ENCODE assay signal across 11 cellular contexts in the genomic region with DNA sequence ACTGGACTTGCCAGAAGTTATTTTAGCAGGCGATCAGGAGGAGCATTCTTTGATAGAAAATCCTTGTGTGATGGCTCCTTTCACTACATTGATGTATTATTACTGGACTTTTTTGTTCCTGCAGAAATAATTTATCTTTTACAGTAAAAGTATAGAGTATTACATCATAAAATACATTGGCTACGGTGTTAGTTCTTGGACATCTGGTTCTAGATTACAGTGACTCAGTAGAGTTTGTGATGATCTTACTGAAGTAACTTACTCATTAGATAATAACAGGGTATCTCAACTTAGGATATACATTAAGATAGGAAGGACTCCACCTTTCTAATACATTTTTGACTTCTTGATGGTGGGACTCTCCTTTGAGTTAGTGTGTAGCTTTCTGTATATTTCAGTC. TPM values are rescaled to one million over a fixed set of nuclear protein-coding genes. Genes with fewer than 3 reads are reported as not detected.
DNase-seq lines count a peak whose midpoint lies in the region; ATAC-seq, FAIRE-seq and TF ChIP-seq lines count a peak whose summit lies in the region.
"Had no signal": no experiment of that assay in that cellular context is flagged by ENCODE, and none has a peak within 500 bp of the region (broad histone marks: within the 10 kb centered on the region; RNA-seq: fewer than 3 reads in every experiment).

No MANE protein-coding gene starts in this region.

- H3K79me2 ChIP-seq in GM23338 (replicated peaks; ENCODE audit: insufficient read depth) (peaks cover 94% of the 10 kb centered on the region), astrocyte (ENCODE audit: insufficient read depth, low read length) (peaks cover 6% of the 10 kb centered on the region), smooth muscle cell (ENCODE audit: low read depth) (peaks cover 33% of the 10 kb centered on the region)

- H3K4me1 ChIP-seq in GM23338 (ENCODE audit: insufficient read depth) (peaks cover 26% of the 10 kb centered on the region), astrocyte (ENCODE audit: insufficient read depth, low read length) (peaks cover 24% of the 10 kb centered on the region), right cardiac atrium (ENCODE audit: control insufficient read depth, insufficient read depth, low read length) (peaks cover 4% of the 10 kb centered on the region), smooth muscle cell (ENCODE audit: low read depth) (peaks cover 18% of the 10 kb centered on the region)

- no peak overlapping the region for H3K9ac ChIP-seq in astrocyte (ENCODE audit: low read length)
- peak overlapping the region; percentile 91 for H3K9ac ChIP-seq in smooth muscle cell (ENCODE audit: low read depth)

- no peak for ATAC-seq in GM23338
- no peak for ATAC-seq in right cardiac atrium
- ATAC-seq in HG03159 (IDR thresholded peaks at IDR 0.05; ENCODE audit: unreplicated experiment) = no peak
- ATAC-seq: stimulated activated memory B cell treated with anti-CD40 and anti-IgM and Interleukin-4, amounts not matched to agents 10 μg/mL and 1 μg/mL and 100 μg/mL, for 72 hours had no signal

- H3K4me1 Mint-ChIP-seq in GM23338 (peaks cover 35% of the 10 kb centered on the region), astrocyte (ENCODE audit: low read depth, unreplicated experiment) (peaks cover 53% of the 10 kb centered on the region)
- H3K4me1 Mint-ChIP-seq: stimulated activated memory B cell treated with anti-CD40 and anti-IgM and Interleukin-4, amounts not matched to agents 10 μg/mL and 1 μg/mL and 100 μg/mL, for 72 hours had no signal

- no peak overlapping the region for H3K4me2 ChIP-seq in GM23338
- H3K4me2 ChIP-seq in astrocyte (ENCODE audit: low read length) = peak overlapping the region; percentile 56
- H3K4me2 ChIP-seq in smooth muscle cell = peak overlapping the region; percentile 83

- H3K4me3 Mint-ChIP-seq in GM23338 (no peak overlapping the region), astrocyte (ENCODE audit: unreplicated experiment) (no peak overlapping the region)
- H3K4me3 Mint-ChIP-seq: stimulated activated memory B cell treated with anti-CD40 and anti-IgM and Interleukin-4, amounts not matched to agents 10 μg/mL and 1 μg/mL and 100 μg/mL, for 72 hours had no signal

- 43% methylated on average over 2 of the region's 2 CpGs for WGBS in right cardiac atrium
- 9% methylated on average over 2 of the region's 2 CpGs for WGBS in smooth muscle cell (ENCODE audit: low lambda C conversion rate)

- H4K20me1 ChIP-seq in GM23338 (replicated peaks; ENCODE audit: insufficient read depth) (peaks cover 11% of the 10 kb centered on the region), astrocyte (ENCODE audit: insufficient read depth, low read length) (no peaks in the 10 kb centered on the region), smooth muscle cell (ENCODE audit: low read depth) (no peaks in the 10 kb centered on the region)

- H3K9me3 Mint-ChIP-seq in GM23338 (no peaks in the 10 kb centered on the region), astrocyte (ENCODE audit: unreplicated experiment) (no peaks in the 10 kb centered on the region)

- TF ChIP-seq CTCF in GM23338 (conservative IDR thresholded peaks at IDR 0.05; ENCODE audit: low read depth in 2 of 2) = no peak
- TF ChIP-seq CTCF in astrocyte (IDR thresholded peaks at IDR 0.05; ENCODE audit: insufficient read depth, low read depth, low read length) = no peak
- no peak for TF ChIP-seq CTCF in smooth muscle cell (IDR thresholded peaks at IDR 0.05; ENCODE audit: borderline replicate concordance, insufficient read depth, poor library complexity, severe bottlenecking)

- intact Hi-C loops in right cardiac atrium (cut with DNase I) = loop anchor here in 1 of 4 donors (10.0 kb wide), 1 partner anchor 57 kb away; a partner anchor contains a TSS

- H3K9me3 ChIP-seq in astrocyte (ENCODE audit: insufficient read depth, low read depth, low read length) (peaks cover 2% of the 10 kb centered on the region), right cardiac atrium (ENCODE audit: control insufficient read depth, low read length) (no peaks in the 10 kb centered on the region), smooth muscle cell (replicated peaks; ENCODE audit: low read depth) (no peaks in the 10 kb centered on the region), MG63 (no peaks in the 10 kb centered on the region)

- H2AFZ ChIP-seq in GM23338 = no peak overlapping the region
- no peak overlapping the region for H2AFZ ChIP-seq in astrocyte (ENCODE audit: low read depth, low read length)
- H2AFZ ChIP-seq in smooth muscle cell (ENCODE audit: low read depth) = no peak overlapping the region

- H3K27me3 Mint-ChIP-seq in GM23338 (ENCODE audit: insufficient read depth, low read depth, poor library complexity) = peaks cover 5% of the 10 kb centered on the region
- H3K27me3 Mint-ChIP-seq in astrocyte (ENCODE audit: low read depth, unreplicated experiment) = no peaks in the 10 kb centered on the region
- H3K27me3 Mint-ChIP-seq: stimulated activated memory B cell treated with anti-CD40 and anti-IgM and Interleukin-4, amounts not matched to agents 10 μg/mL and 1 μg/mL and 100 μg/mL, for 72 hours had no signal

- peaks cover 84% of the 10 kb centered on the region for H3K36me3 Mint-ChIP-seq in GM23338 (ENCODE audit: low read depth)
- H3K36me3 Mint-ChIP-seq in astrocyte (ENCODE audit: low read depth, unreplicated experiment) = peaks cover 37% of the 10 kb centered on the region
- H3K36me3 Mint-ChIP-seq: stimulated activated memory B cell treated with anti-CD40 and anti-IgM and Interleukin-4, amounts not matched to agents 10 μg/mL and 1 μg/mL and 100 μg/mL, for 72 hours had no signal

- H3K27me3 ChIP-seq in GM23338 (ENCODE audit: insufficient read depth) (no peaks in the 10 kb centered on the region), astrocyte (ENCODE audit: insufficient read depth, low read length) (no peaks in the 10 kb centered on the region), right cardiac atrium (ENCODE audit: control insufficient read depth, insufficient read depth) (no peaks in the 10 kb centered on the region), smooth muscle cell (ENCODE audit: low read depth) (no peaks in the 10 kb centered on the region), MG63 (no peaks in the 10 kb centered on the region)

- DNase-seq in GM23338 (ENCODE audit: low spot score) (no peak), astrocyte (ENCODE audit: low read depth) (peak; percentile 57), right cardiac atrium (no peak), smooth muscle cell (lab: John Stamatoyannopoulos, UW; ENCODE audit: unreplicated experiment) (no peak), MG63 (no peak), H4 (ENCODE audit: low spot score) (no peak), cortex of kidney (lab: John Stamatoyannopoulos, UW) (no peak)
- DNase-seq: activated CD8-positive, alpha-beta memory T cell treated with anti-CD3 and anti-CD28 coated beads, Interleukin-2, amount 50 U/mL, for 48 hours had no signal

- 0 out of 2 replicates have a peak, but pooled peaks cover 5% of the 10 kb centered on the region for H3K9me2 ChIP-seq in GM23338 (ENCODE audit: insufficient read depth)

- no peak for FAIRE-seq in astrocyte (lab: Jason Lieb, UNC)
- FAIRE-seq: HepG2 had no signal

- H3K27ac ChIP-seq in GM23338 (ENCODE audit: low read depth) = no peak overlapping the region; the same call in 1 of the 2 replicates
- H3K27ac ChIP-seq in astrocyte (ENCODE audit: low read depth, low read length) = peak overlapping the region; percentile 61
- H3K27ac ChIP-seq in right cardiac atrium (ENCODE audit: low read length) = peak overlapping the region; percentile 80
- H3K27ac ChIP-seq in smooth muscle cell (ENCODE audit: low read depth) = peak overlapping the region; percentile 99

- peak overlapping the region; percentile 84 for H3K27ac Mint-ChIP-seq in GM23338
- peak overlapping the region; percentile 91 for H3K27ac Mint-ChIP-seq in astrocyte (ENCODE audit: unreplicated experiment)
- H3K27ac Mint-ChIP-seq: stimulated activated memory B cell treated with anti-CD40 and anti-IgM and Interleukin-4, amounts not matched to agents 10 μg/mL and 1 μg/mL and 100 μg/mL, for 72 hours had no signal

- no peak overlapping the region for H3K4me3 ChIP-seq in GM23338
- H3K4me3 ChIP-seq in astrocyte (ENCODE audit: insufficient read depth, low read depth, low read length) = no peak overlapping the region
- H3K4me3 ChIP-seq in right cardiac atrium (ENCODE audit: low read length) = peak overlapping the region; percentile 34
- peak overlapping the region; percentile 39 for H3K4me3 ChIP-seq in smooth muscle cell
- H3K4me3 ChIP-seq in MG63 = no peak overlapping the region

- H3F3A ChIP-seq in GM23338 (replicated peaks; ENCODE audit: low read depth) = no peaks in the 10 kb centered on the region
- peaks cover 30% of the 10 kb centered on the region for H3F3A ChIP-seq in smooth muscle cell (ENCODE audit: low read depth)

- H3K36me3 ChIP-seq in GM23338 (ENCODE audit: insufficient read depth) = peaks cover 30% of the 10 kb centered on the region
- peaks cover 18% of the 10 kb centered on the region for H3K36me3 ChIP-seq in astrocyte (ENCODE audit: insufficient read depth, low read length)
- peaks cover 7% of the 10 kb centered on the region for H3K36me3 ChIP-seq in smooth muscle cell (ENCODE audit: low read depth)
- H3K36me3 ChIP-seq in MG63 = peaks cover 16% of the 10 kb centered on the region

TF ChIP-seq in GM23338, 12 proteins besides CTCF, POLR2A, EP300 and RAD21 (continues in another document):
- TF ChIP-seq POLR2AphosphoS5 (IDR thresholded peaks at IDR 0.05; ENCODE audit: low read depth) = no peak
- TF ChIP-seq NANOG (IDR thresholded peaks at IDR 0.05; ENCODE audit: borderline replicate concordance) = no peak
- no peak for TF ChIP-seq EZH2phosphoT487 (IDR thresholded peaks at IDR 0.05; ENCODE audit: unreplicated experiment)

RNA-seq across cellular contexts. Expression of a gene that starts 59.0 kb away (rescaled TPM):
- 87.8 and 101 TPM in 2 replicates for total RNA-seq in GM23338 (2014; rRNA removed; shearing (Covaris generic))
- polyA plus RNA-seq in GM23338 (2016; fragmentation: Nextera tagmentation; extraction: Ambion mirVana) (31.1 and 40.0 TPM in 2 replicates), right cardiac atrium (5.2 TPM), smooth muscle cell (9.1 and 9.3 TPM in 2 replicates)
- total RNA-seq in astrocyte (98.4 and 126 TPM in 2 replicates), right cardiac atrium (10 to 100 TPM; 29.0 to 34.6 (median 31.8) TPM), smooth muscle cell (29.9 and 32.2 TPM in 2 replicates)
- 6.8 and 24.5 TPM in 2 replicates for total RNA-seq in MG63 (2014; rRNA removed; shearing (Covaris generic); ENCODE audit: low replicate concordance)
- 6.5 and 8.2 TPM in 2 replicates for total RNA-seq in H4 (2014; rRNA removed; shearing (Covaris generic))
- total RNA-seq: HepG2 had no signal
- polyA plus RNA-seq: HepG2 had no signal

Comparison
In these comparisons a context has a peak if more than half of its experiments do, and no peak if none do; other contexts are left out.
1. H3K4me3 ChIP-seq: peak in right cardiac atrium (single experiment) and smooth muscle cell (single experiment); none in GM23338 (single experiment), astrocyte (single experiment) and MG63 (single experiment).